Comparison of ENCODE assay signal across 16 cellular contexts in genomic region chr1:60655799-60656355, GRCh38.
DNase-seq lines count a peak whose midpoint lies in the region.
"Had no signal": no experiment of that assay in that cellular context is flagged by ENCODE, and none has a peak within 500 bp of the region (broad histone marks: within the 10 kb centered on the region; RNA-seq: fewer than 3 reads in every experiment).

No MANE protein-coding gene starts in this region.

- peak; percentile 21 for DNase-seq in NCI-H146 (lab: John Stamatoyannopoulos, UW)
- DNase-seq in NCI-H146 treated with DMSO at 0.1 percent for 48 hours (lab: John Stamatoyannopoulos, UW; ENCODE audit: unreplicated experiment), result no peak
- DNase-seq in SK-N-DZ (ENCODE audit: low spot score), result peak; percentile 32
- peak; percentile 65 for DNase-seq in globus pallidus (ENCODE audit: low spot score)
- peak; percentile 76 for DNase-seq in superior temporal gyrus (ENCODE audit: extremely low spot score)
- no peak for DNase-seq in dedifferentiated amniotic fluid mesenchymal stem cell (ENCODE audit: extremely low spot score)
- no peak for DNase-seq in activated effector memory CD4-positive, alpha-beta T cell treated with Interleukin-2 at 50 U/mL for 16 hours
- DNase-seq in HuH-7.5 (ENCODE audit: low spot score), result no peak
- DNase-seq: CD4-positive, alpha-beta T cell; DMS153; GDM1; H9; IMR-90; NCI-H187 treated with DMSO at 0.1 percent for 48 hours; NCI-H510A; NCI-H82 had no signal

Comparison
In these comparisons a context has a peak if more than half of its experiments do, and no peak if none do; other contexts are left out.
1. DNase-seq: peak in NCI-H146 (single experiment), SK-N-DZ (single experiment), globus pallidus (single experiment) and superior temporal gyrus (single experiment); none in NCI-H146 treated with DMSO at 0.1 percent for 48 hours (single experiment), dedifferentiated amniotic fluid mesenchymal stem cell (single experiment), activated effector memory CD4-positive, alpha-beta T cell treated with Interleukin-2 at 50 U/mL for 16 hours (single experiment) and HuH-7.5 (single experiment).